Comparison of ENCODE assay signal across 19 cellular contexts in the genomic region with DNA sequence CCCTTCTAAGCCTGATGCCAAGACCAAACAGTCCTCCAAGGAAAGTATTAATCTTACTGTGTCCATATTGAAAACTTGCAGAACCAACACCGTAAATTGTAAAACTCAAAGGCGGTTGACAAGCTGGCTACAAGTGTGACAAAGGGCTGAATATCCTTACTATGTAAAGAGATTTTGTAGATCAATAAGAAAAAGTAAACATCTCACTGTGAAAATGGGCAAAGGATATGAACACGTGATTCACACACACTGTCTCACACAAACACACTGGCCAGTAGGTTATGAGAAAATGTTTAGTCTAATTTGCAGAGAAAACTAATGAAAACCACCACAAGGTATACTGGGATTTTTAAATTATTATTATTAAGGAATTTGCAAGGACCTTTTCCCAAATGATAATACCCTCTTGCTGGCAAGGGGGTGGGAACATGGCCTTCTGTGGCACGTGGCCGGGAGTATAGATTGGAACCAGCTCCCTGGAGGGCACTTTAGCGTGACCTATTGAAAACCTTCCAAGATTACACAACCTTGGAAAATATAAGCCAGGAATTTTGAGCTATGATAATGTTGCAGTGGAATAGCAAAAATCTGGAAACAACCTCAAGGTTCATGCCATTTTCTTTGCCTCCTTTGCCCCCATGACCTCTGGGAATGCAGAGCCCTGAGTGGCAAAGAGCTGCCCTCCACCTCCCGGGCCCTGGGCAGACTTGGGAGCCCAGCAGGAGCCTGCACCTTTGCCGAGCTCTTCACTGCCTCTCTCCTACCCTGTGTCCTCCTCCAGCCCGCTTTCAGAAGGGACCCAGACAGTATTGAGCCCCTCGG. TPM values are rescaled to one million over a fixed set of nuclear protein-coding genes. Genes with fewer than 3 reads are reported as not detected.
A peak's percentile ranks its signal among the peaks of the same experiment; 100 is the strongest.
DNase-seq lines count a peak whose midpoint lies in the region; ATAC-seq and TF ChIP-seq lines count a peak whose summit lies in the region.
"Had no signal": no experiment of that assay in that cellular context is flagged by ENCODE, and none has a peak within 500 bp of the region (broad histone marks: within the 10 kb centered on the region; RNA-seq: fewer than 3 reads in every experiment).

No MANE protein-coding gene starts in this region.

- H3K36me3 ChIP-seq in right lobe of liver (no peaks in the 10 kb centered on the region), osteoblast (ENCODE audit: insufficient read depth, low read length) (peaks cover 49% of the 10 kb centered on the region)

- H3K4me1 ChIP-seq in right lobe of liver (peaks cover 0 to 50% (median 14%) of the 10 kb centered on the region in 4 donors), osteoblast (ENCODE audit: insufficient read depth, low read length) (peaks cover 7% of the 10 kb centered on the region)

- H3K27me3 Mint-ChIP-seq in endothelial cell (ENCODE audit: unreplicated experiment) = peaks cover 45% of the 10 kb centered on the region

- H3K4me2 ChIP-seq in osteoblast (ENCODE audit: insufficient read depth, low read length) = no peak overlapping the region
- H3K4me2 ChIP-seq: SK-N-SH had no signal

- peaks cover 14% of the 10 kb centered on the region for H3K4me1 Mint-ChIP-seq in endothelial cell (ENCODE audit: unreplicated experiment)

- ATAC-seq in right lobe of liver (peak; percentile 48 to 70 (median 58)), left colon (no peak)
- ATAC-seq: CD8-positive, alpha-beta T cell; Panc1 had no signal

- peaks cover 12% of the 10 kb centered on the region for H4K20me1 ChIP-seq in osteoblast (ENCODE audit: insufficient read depth, low read length)

- TF ChIP-seq CTCF in AG10803 (conservative IDR thresholded peaks at IDR 0.05; ENCODE audit: low read length) = no peak
- no peak for TF ChIP-seq CTCF in endothelial cell (IDR thresholded peaks at IDR 0.05; ENCODE audit: unreplicated experiment)
- no peak for TF ChIP-seq CTCF in fibroblast of mammary gland (conservative IDR thresholded peaks at IDR 0.05; ENCODE audit: control insufficient read depth, insufficient read depth, low read depth, low read length)
- no peak for TF ChIP-seq CTCF in right lobe of liver (IDR thresholded peaks at IDR 0.05)
- TF ChIP-seq CTCF in osteoblast (IDR thresholded peaks at IDR 0.05; ENCODE audit: extremely low read depth, low read depth, low read length) = no peak

- no peak overlapping the region for H2AFZ ChIP-seq in osteoblast (ENCODE audit: low read length)
- H2AFZ ChIP-seq: GM23248 had no signal

- WGBS in right lobe of liver (ENCODE audit: insufficient coverage, low coverage, low lambda C conversion rate, missing lambda C conversion rate) = 23% methylated on average over 7 of the region's 10 CpGs

- H3K79me2 ChIP-seq in osteoblast (ENCODE audit: insufficient read depth, low read length) = no peaks in the 10 kb centered on the region

- H3K27me3 ChIP-seq in right lobe of liver (no peaks in the 10 kb centered on the region), osteoblast (ENCODE audit: insufficient read depth, low read length) (no peaks in the 10 kb centered on the region)

- H3K27ac ChIP-seq in right lobe of liver (peak overlapping the region in 1 of 3 donors; percentile 61), osteoblast (ENCODE audit: low read depth, low read length) (no peak overlapping the region)
- H3K27ac ChIP-seq: GM23248 had no signal

- no peaks in the 10 kb centered on the region for H3K9me3 Mint-ChIP-seq in endothelial cell (ENCODE audit: unreplicated experiment)
- H3K9me3 Mint-ChIP-seq: CD8-positive, alpha-beta T cell had no signal

- TF ChIP-seq POLR2A in right lobe of liver (IDR thresholded peaks at IDR 0.05) = no peak

- H3K36me3 Mint-ChIP-seq in endothelial cell (ENCODE audit: low read depth, unreplicated experiment) = peaks cover 55% of the 10 kb centered on the region
- H3K36me3 Mint-ChIP-seq: CD8-positive, alpha-beta T cell had no signal

- no peak overlapping the region for H3K4me3 ChIP-seq in AG10803 (ENCODE audit: low read length)
- H3K4me3 ChIP-seq in fibroblast of mammary gland (ENCODE audit: control insufficient read depth, low read depth, low read length) = no peak overlapping the region
- no peak overlapping the region for H3K4me3 ChIP-seq in right lobe of liver
- no peak overlapping the region for H3K4me3 ChIP-seq in osteoblast (ENCODE audit: insufficient read depth, low read length)
- H3K4me3 ChIP-seq: GM23248 had no signal

- H3K9me3 ChIP-seq in right lobe of liver (no peaks in the 10 kb centered on the region), osteoblast (ENCODE audit: low read depth, low read length) (no peaks in the 10 kb centered on the region)
- H3K9me3 ChIP-seq: Caco-2, SK-N-SH had no signal

- H3K27ac Mint-ChIP-seq in endothelial cell (ENCODE audit: unreplicated experiment) = peak overlapping the region; percentile 12
- H3K27ac Mint-ChIP-seq: CD8-positive, alpha-beta T cell had no signal

- DNase-seq in AG10803 (ENCODE audit: low read depth) (peak; percentile 21), endothelial cell (ENCODE audit: low spot score) (no peak), fibroblast of mammary gland (ENCODE audit: low read depth) (peak; percentile 19), right lobe of liver (peak in 1 of 3 donors; percentile 74), osteoblast (ENCODE audit: insufficient read length, low spot score, missing footprints) (no peak), left colon (no peak), HuH-7.5 (ENCODE audit: low spot score) (no peak), NOMO-1 treated with DMSO at 0.1 percent for 48 hours (lab: John Stamatoyannopoulos, UW; ENCODE audit: unreplicated experiment) (no peak)
- DNase-seq: Caco-2; CD8-positive, alpha-beta T cell; GM23248; H7; KBM-7; MV-4-11; NCI-H2029 treated with DMSO at 0.1 percent for 48 hours; NCI-H2227 treated with DMSO at 0.1 percent for 48 hours; NCI-H69; SK-N-SH had no signal

- peak overlapping the region; percentile 44 for H3K4me3 Mint-ChIP-seq in endothelial cell (ENCODE audit: unreplicated experiment)
- H3K4me3 Mint-ChIP-seq: CD8-positive, alpha-beta T cell had no signal

- intact Hi-C loops in right lobe of liver (cut with DNase I) = no loop called here
- intact Hi-C loops in left colon (cut with DNase I, micrococcal nuclease) = no loop called here

RNA-seq across cellular contexts. Expression of gene SLC29A3, which starts 26.2 kb away (rescaled TPM):
- total RNA-seq in endothelial cell (ENCODE audit: unreplicated experiment) (11.7 TPM), right lobe of liver (10 to 100 TPM in 2 of 6 experiments, 1 to 10 TPM in 4; 5.7 to 17.4 (median 7.7) TPM), osteoblast (2.5 and 3.8 TPM in 2 replicates), left colon (1 to 10 TPM; 4.1 to 6.7 TPM)

Comparison
In these comparisons a context has a peak if more than half of its experiments do, and no peak if none do; other contexts are left out.
1. DNase-seq: peak in AG10803 (single experiment) and fibroblast of mammary gland (single experiment); none in endothelial cell (single experiment), osteoblast (single experiment), left colon (0 of 2), HuH-7.5 (single experiment) and NOMO-1 treated with DMSO at 0.1 percent for 48 hours (single experiment).